In genomic region chr16:81004646-81005353, GRCh38 we compare ENCODE assay signal across 8 cellular contexts. TPM values are rescaled to one million over a fixed set of nuclear protein-coding genes. Genes with fewer than 3 reads are reported as not detected.
DNase-seq lines count a peak whose midpoint lies in the region; ATAC-seq, FAIRE-seq and TF ChIP-seq lines count a peak whose summit lies in the region.

No MANE protein-coding gene starts in this region.

- FAIRE-seq in G401.6 (lab: Jason Lieb, UNC) = peak; percentile 77

- POLR2A ChIA-PET in AG04449 (lab: Yijun Ruan, JAX) = interaction anchor here (1.0 kb wide), 1 partner anchor 12 kb away, joined by 3 read pairs; no protein-coding TSS in a partner anchor
- POLR2A ChIA-PET in activated CD4-positive, alpha-beta memory T cell treated with anti-CD3 and anti-CD28 coated beads, Interleukin-2, amount 10 ng/mL, durations not matched to agents 7 days and 5 days (lab: Charles Lee) = interaction anchor here (0.9 to 6.2 kb wide), 7 partner anchors 7 to 714 kb away, joined by 3 to 70 read pairs (median 8); partner anchors contain the start of gene ATMIN

- H3K36me3 Mint-ChIP-seq in activated CD4-positive, alpha-beta memory T cell treated with anti-CD3 and anti-CD28 coated beads, Interleukin-2, amount 10 ng/mL, durations not matched to agents 7 days and 5 days (ENCODE audit: low read depth) = peaks cover 50% of the 10 kb centered on the region

- H3K4me3 Mint-ChIP-seq in activated CD4-positive, alpha-beta memory T cell treated with anti-CD3 and anti-CD28 coated beads, Interleukin-2, amount 10 ng/mL, durations not matched to agents 7 days and 5 days = peak overlapping the region; percentile 95

- DNase-seq in AG04449 (ENCODE audit: low read depth, low spot score) (no peak), NCI-H2107 (lab: John Stamatoyannopoulos, UW) (peak; percentile 13), germinal center (ENCODE audit: low spot score) (peak; percentile 38), retinal pigment epithelial cell (ENCODE audit: low read depth) (no peak), ureter (ENCODE audit: low spot score) (no peak)
- peak; percentile 22 for DNase-seq in activated CD4-positive, alpha-beta memory T cell treated with anti-CD3 and anti-CD28 coated beads, Interleukin-2, amount 10 ng/mL, durations not matched to agents 7 days and 5 days

- CTCF ChIA-PET in AG04449 (lab: Yijun Ruan, JAX) = interaction anchor here (0.6 to 7.0 kb wide), 35 partner anchors 8 to 735 kb away, joined by 3 to 125 read pairs (median 5); partner anchors contain the start of gene ATMIN
- CTCF ChIA-PET in activated CD4-positive, alpha-beta memory T cell treated with anti-CD3 and anti-CD28 coated beads, Interleukin-2, amount 10 ng/mL, durations not matched to agents 7 days and 5 days (lab: Charles Lee) = interaction anchor here (0.5 to 6.1 kb wide), 11 partner anchors 10 to 1915 kb away, joined by 3 to 75 read pairs (median 4); partner anchors contain the start of genes ATMIN and C16orf46

- H3K27me3 Mint-ChIP-seq in activated CD4-positive, alpha-beta memory T cell treated with anti-CD3 and anti-CD28 coated beads, Interleukin-2, amount 10 ng/mL, durations not matched to agents 7 days and 5 days = no peaks in the 10 kb centered on the region

- peak overlapping the region; percentile 100 for H3K27ac Mint-ChIP-seq in activated CD4-positive, alpha-beta memory T cell treated with anti-CD3 and anti-CD28 coated beads, Interleukin-2, amount 10 ng/mL, durations not matched to agents 7 days and 5 days

- H3K4me1 Mint-ChIP-seq in activated CD4-positive, alpha-beta memory T cell treated with anti-CD3 and anti-CD28 coated beads, Interleukin-2, amount 10 ng/mL, durations not matched to agents 7 days and 5 days = peaks cover 61% of the 10 kb centered on the region

- H3K9me3 Mint-ChIP-seq in activated CD4-positive, alpha-beta memory T cell treated with anti-CD3 and anti-CD28 coated beads, Interleukin-2, amount 10 ng/mL, durations not matched to agents 7 days and 5 days = no peaks in the 10 kb centered on the region

- H3K4me3 ChIP-seq in AG04449 (ENCODE audit: low read depth, low read length) (peak overlapping the region; percentile 10), retinal pigment epithelial cell (ENCODE audit: low read length) (peak overlapping the region; percentile 21)

- no peak for ATAC-seq in GM18520 (IDR thresholded peaks at IDR 0.05; ENCODE audit: unreplicated experiment)

- TF ChIP-seq CTCF in AG04449 (IDR thresholded peaks at IDR 0.05; ENCODE audit: insufficient read depth, low read length, missing control alignments) (peak; percentile 23), retinal pigment epithelial cell (conservative IDR thresholded peaks at IDR 0.05; ENCODE audit: low read depth, low read length) (peak; percentile 56)

RNA-seq across cellular contexts. Expression of gene CMC2, which starts 1.9 kb away (rescaled TPM):
- total RNA-seq in activated CD4-positive, alpha-beta memory T cell treated with anti-CD3 and anti-CD28 coated beads, Interleukin-2, amount 10 ng/mL, durations not matched to agents 7 days and 5 days = 10 to 100 TPM; 90.7 to 99.9 TPM
- 45.6 TPM for total RNA-seq in ureter

RNA-seq across cellular contexts. Expression of gene CENPN, which starts 2.2 kb away (rescaled TPM):
- 10 to 100 TPM; 62.2 to 66.9 TPM for total RNA-seq in activated CD4-positive, alpha-beta memory T cell treated with anti-CD3 and anti-CD28 coated beads, Interleukin-2, amount 10 ng/mL, durations not matched to agents 7 days and 5 days
- total RNA-seq in ureter = 6.2 TPM

RNA-seq across cellular contexts. Expression of gene ATMIN, which starts 30.8 kb away (rescaled TPM):
- total RNA-seq in activated CD4-positive, alpha-beta memory T cell treated with anti-CD3 and anti-CD28 coated beads, Interleukin-2, amount 10 ng/mL, durations not matched to agents 7 days and 5 days = 10 to 100 TPM; 29.6 to 33.8 TPM
- total RNA-seq in ureter = 42.9 TPM

Comparison
In these comparisons a context has a peak if more than half of its experiments do, and no peak if none do; other contexts are left out.
1. DNase-seq: peak in NCI-H2107 (single experiment), activated CD4-positive, alpha-beta memory T cell treated with anti-CD3 and anti-CD28 coated beads, Interleukin-2, amount 10 ng/mL, durations not matched to agents 7 days and 5 days (single experiment) and germinal center (single experiment); none in AG04449 (single experiment), retinal pigment epithelial cell (single experiment) and ureter (single experiment).